ENCODE assay signal across 8 cellular contexts in the genomic region with DNA sequence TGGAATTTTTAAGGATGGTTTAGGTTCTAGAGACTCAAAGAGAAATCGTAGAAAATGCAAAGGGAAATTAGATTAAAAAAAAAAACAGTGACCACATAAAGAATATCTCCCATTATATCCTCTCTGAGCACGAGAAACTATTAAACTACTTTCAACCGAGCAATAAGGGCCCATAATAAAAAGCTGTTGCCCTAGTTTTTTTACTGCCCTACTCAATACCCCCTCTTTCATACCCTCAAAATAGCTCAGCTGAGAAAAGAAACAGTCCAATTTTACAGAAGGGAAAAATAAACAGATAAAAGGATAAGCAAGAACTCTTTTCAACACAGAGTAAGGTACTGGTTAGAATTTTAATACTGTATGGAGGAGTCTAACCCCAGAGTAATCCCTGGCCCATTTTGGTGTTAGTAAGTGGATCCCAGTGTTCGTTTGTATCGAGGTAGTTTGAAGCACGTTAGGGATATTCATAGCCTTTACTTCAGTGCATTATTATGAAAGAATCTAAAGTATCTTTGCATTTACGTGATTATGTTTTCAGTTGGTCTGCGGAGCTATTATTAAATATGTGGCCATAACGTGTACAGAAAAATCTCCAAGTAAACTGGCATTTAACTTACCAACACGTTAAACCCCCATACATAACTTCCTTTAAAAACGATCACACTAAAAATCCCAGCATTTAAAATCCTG. TPM values are rescaled to one million over a fixed set of nuclear protein-coding genes. Genes with fewer than 3 reads are reported as not detected.
DNase-seq lines count a peak whose midpoint lies in the region; ATAC-seq, FAIRE-seq and TF ChIP-seq lines count a peak whose summit lies in the region.

No MANE protein-coding gene starts in this region.

- H3K4me1 Mint-ChIP-seq in IgD-negative memory B cell: peaks cover 6 to 39% (median 28%) of the 10 kb centered on the region in 3 donors

- H3K4me1 ChIP-seq in muscle layer of duodenum (ENCODE audit: control insufficient read depth in 1 of 2, insufficient read depth in 2 of 2, low read length in 2 of 2): peaks cover 11% of the 10 kb centered on the region in 2 donors

- H3K4me3 ChIP-seq in AG10803 (ENCODE audit: low read length): peak overlapping the region; percentile 85
- peak overlapping the region; percentile 92 for H3K4me3 ChIP-seq in bronchial epithelial cell (ENCODE audit: low read depth, low read length)
- H3K4me3 ChIP-seq in muscle layer of duodenum (ENCODE audit: low read depth in 1 of 2, low read length in 2 of 2): peak overlapping the region; percentile 68 to 85

- H3K27me3 ChIP-seq in bronchial epithelial cell (ENCODE audit: control insufficient read depth, insufficient read depth, low read length) (no peaks in the 10 kb centered on the region), muscle layer of duodenum (ENCODE audit: low read depth, low read length) (no peaks in the 10 kb centered on the region)

- ATAC-seq in GM18907 (IDR thresholded peaks at IDR 0.05; ENCODE audit: unreplicated experiment): no peak

- peak overlapping the region; percentile 93 for H3K27ac ChIP-seq in muscle layer of duodenum (ENCODE audit: low read length)

- peaks cover 19% of the 10 kb centered on the region for H3K27me3 Mint-ChIP-seq in IgD-negative memory B cell

- H3K36me3 Mint-ChIP-seq in IgD-negative memory B cell: no peaks in the 10 kb centered on the region

- no peak for DNase-seq in AG10803 (ENCODE audit: low read depth)
- no peak for DNase-seq in bronchial epithelial cell (ENCODE audit: low read depth)
- DNase-seq in epidermal melanocyte (ENCODE audit: insufficient read length, low spot score): no peak
- DNase-seq in NCI-H526 (lab: John Stamatoyannopoulos, UW): no peak
- no peak for DNase-seq in CD1c-positive myeloid dendritic cell (ENCODE audit: extremely low spot score)

- no peaks in the 10 kb centered on the region for H3K36me3 ChIP-seq in bronchial epithelial cell (ENCODE audit: control insufficient read depth, insufficient read depth, low read length)
- no peaks in the 10 kb centered on the region for H3K36me3 ChIP-seq in muscle layer of duodenum (ENCODE audit: control insufficient read depth in 1 of 2, insufficient read depth in 2 of 2, low read length in 2 of 2)

- no peaks in the 10 kb centered on the region for H3K9me3 ChIP-seq in muscle layer of duodenum (ENCODE audit: control insufficient read depth in 1 of 2, low read length in 2 of 2)

- no peak overlapping the region for H3K27ac Mint-ChIP-seq in IgD-negative memory B cell

- H3K9me3 Mint-ChIP-seq in IgD-negative memory B cell: no peaks in the 10 kb centered on the region

- no peak for TF ChIP-seq CTCF in AG10803 (conservative IDR thresholded peaks at IDR 0.05; ENCODE audit: low read length)
- TF ChIP-seq CTCF in bronchial epithelial cell (IDR thresholded peaks at IDR 0.05; ENCODE audit: insufficient read depth, low read length, severe bottlenecking): no peak

- H3K4me3 Mint-ChIP-seq in IgD-negative memory B cell: peak overlapping the region; percentile 74 to 96 (median 90)

- no peak for FAIRE-seq in bronchial epithelial cell (lab: Jason Lieb, UNC)

RNA-seq across cellular contexts. Expression of a gene that starts 1.0 kb away (rescaled TPM):
- polyA plus RNA-seq in IgD-negative memory B cell: 1.9 TPM
- 9.6 and 21.6 TPM in 2 replicates for total RNA-seq in bronchial epithelial cell

RNA-seq across cellular contexts. Expression of a gene that starts 47.4 kb away (rescaled TPM):
- not detected for polyA plus RNA-seq in IgD-negative memory B cell
- total RNA-seq in bronchial epithelial cell: not detected in 2 replicates
